ENCODE assay signal across 20 cellular contexts in the genomic region with DNA sequence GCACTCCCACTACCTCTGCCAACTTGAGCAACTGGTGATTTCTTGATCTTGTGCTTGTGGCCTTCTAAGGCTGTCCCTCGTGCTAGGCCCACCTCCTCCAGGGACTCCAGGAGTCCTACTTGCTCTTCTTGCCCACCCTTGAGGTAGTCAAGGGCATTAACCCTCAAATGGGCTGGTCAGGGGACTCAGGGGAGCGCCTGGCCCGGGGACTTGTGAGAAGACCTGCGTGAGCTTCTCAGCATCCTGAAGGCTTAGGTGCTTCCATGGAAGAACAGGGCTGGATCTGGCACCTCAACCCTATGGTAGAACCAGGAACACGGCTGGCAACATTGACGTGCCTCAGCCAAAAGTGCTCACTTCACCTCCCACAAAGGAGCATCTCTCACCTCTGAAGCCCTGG. TPM values are rescaled to one million over a fixed set of nuclear protein-coding genes. Genes with fewer than 3 reads are reported as not detected.
DNase-seq lines count a peak whose midpoint lies in the region; ATAC-seq, FAIRE-seq and TF ChIP-seq lines count a peak whose summit lies in the region.
"Had no signal": no experiment of that assay in that cellular context is flagged by ENCODE, and none has a peak within 500 bp of the region (broad histone marks: within the 10 kb centered on the region; RNA-seq: fewer than 3 reads in every experiment).

No MANE protein-coding gene starts in this region.

- no peak for ATAC-seq in memory B cell (ENCODE audit: low read depth)
- ATAC-seq: GM23338 had no signal

- peaks cover 3% of the 10 kb centered on the region for H3K4me1 Mint-ChIP-seq in memory B cell

- peak overlapping the region; percentile 43 for H3K27ac Mint-ChIP-seq in memory B cell
- H3K27ac Mint-ChIP-seq: B cell, GM23338, HFFc6, IgD-negative memory B cell had no signal

- intact Hi-C loops in sigmoid colon (cut with DNase I) = no loop called here

- no peak overlapping the region for H3K4me3 Mint-ChIP-seq in memory B cell
- H3K4me3 Mint-ChIP-seq: B cell; CD4-positive, CD25-positive, alpha-beta regulatory T cell; CD8-positive, alpha-beta memory T cell; GM23338; HFFc6; IgD-negative memory B cell had no signal

- WGBS in sigmoid colon, 2 donors = 87% methylated on average over 6 of the region's 6 CpGs

- H3K4me3 ChIP-seq in bronchial epithelial cell (ENCODE audit: low read depth, low read length) (no peak overlapping the region), sigmoid colon (no peak overlapping the region)
- H3K4me3 ChIP-seq: BLaER1 treated with 17β-estradiol and CSF1 and Interleukin-3, amounts not matched to agents 10 nM and 100 nM; GM23338 had no signal

- H3K9me3 ChIP-seq in sigmoid colon = no peaks in the 10 kb centered on the region
- H3K9me3 ChIP-seq: BLaER1 treated with 17β-estradiol and CSF1 and Interleukin-3, amounts not matched to agents 10 nM and 100 nM had no signal

- peak; percentile 75 for FAIRE-seq in bronchial epithelial cell (lab: Jason Lieb, UNC)
- FAIRE-seq: G401.6, GM12891, GM19239, H54, HepG2 had no signal

- no peaks in the 10 kb centered on the region for H3K9me3 Mint-ChIP-seq in memory B cell
- H3K9me3 Mint-ChIP-seq: CD4-positive, CD25-positive, alpha-beta regulatory T cell; CD8-positive, alpha-beta memory T cell; GM23338; HFFc6; IgD-negative memory B cell had no signal

- H3K36me3 Mint-ChIP-seq in memory B cell = peaks cover 18% of the 10 kb centered on the region

- no peak for TF ChIP-seq EP300 in sigmoid colon (IDR thresholded peaks at IDR 0.05)

- peak overlapping the region in 2 of 4 donors; percentile 90 to 93 for H3K27ac ChIP-seq in sigmoid colon
- H3K27ac ChIP-seq: BLaER1 treated with 17β-estradiol and CSF1 and Interleukin-3, amounts not matched to agents 10 nM and 100 nM had no signal

- DNase-seq in bronchial epithelial cell (ENCODE audit: low read depth) = no peak
- no peak for DNase-seq in memory B cell (ENCODE audit: low spot score in 2 of 2)
- DNase-seq in sigmoid colon = peak; percentile 58
- DNase-seq in NCI-H345 (lab: John Stamatoyannopoulos, UW) = no peak
- DNase-seq in NCI-H128 (lab: John Stamatoyannopoulos, UW; ENCODE audit: unreplicated experiment) = no peak
- DNase-seq in DMS 273 (lab: John Stamatoyannopoulos, UW; ENCODE audit: unreplicated experiment) = no peak
- DNase-seq: CD4-positive, CD25-positive, alpha-beta regulatory T cell; CD8-positive, alpha-beta memory T cell; COR-L47; HCEC 1CT; HFFc6 had no signal

- H3K4me1 ChIP-seq in sigmoid colon = peaks cover 0 to 51% (median 45%) of the 10 kb centered on the region in 4 donors

- TF ChIP-seq POLR2A in sigmoid colon (IDR thresholded peaks at IDR 0.05) = no peak

- no peaks in the 10 kb centered on the region for H3K27me3 Mint-ChIP-seq in memory B cell
- H3K27me3 Mint-ChIP-seq: B cell; CD4-positive, CD25-positive, alpha-beta regulatory T cell; CD8-positive, alpha-beta memory T cell; IgD-negative memory B cell had no signal

- TF ChIP-seq CTCF in bronchial epithelial cell (IDR thresholded peaks at IDR 0.05; ENCODE audit: insufficient read depth, low read length, severe bottlenecking) (no peak), sigmoid colon (IDR thresholded peaks at IDR 0.05) (no peak)

- no peaks in the 10 kb centered on the region for H3K27me3 ChIP-seq in bronchial epithelial cell (ENCODE audit: control insufficient read depth, insufficient read depth, low read length)
- H3K27me3 ChIP-seq in sigmoid colon = no peaks in the 10 kb centered on the region
- H3K27me3 ChIP-seq: BLaER1 treated with 17β-estradiol and CSF1 and Interleukin-3, amounts not matched to agents 10 nM and 100 nM had no signal

- H3K36me3 ChIP-seq in bronchial epithelial cell (ENCODE audit: control insufficient read depth, insufficient read depth, low read length) = peaks cover 1% of the 10 kb centered on the region
- H3K36me3 ChIP-seq in sigmoid colon = peaks cover 0 to 9% (median 0%) of the 10 kb centered on the region in 4 donors

RNA-seq across cellular contexts. Expression of a gene that starts 23.6 kb away (rescaled TPM):
- 17.9 and 21.9 TPM in 2 replicates for total RNA-seq in bronchial epithelial cell
- total RNA-seq in sigmoid colon = 10 to 100 TPM; 32.3 to 67.0 (median 40.9) TPM
- polyA plus RNA-seq in sigmoid colon = 10 to 100 TPM; 23.6 to 40.9 (median 27.6) TPM
